In the genomic region with DNA sequence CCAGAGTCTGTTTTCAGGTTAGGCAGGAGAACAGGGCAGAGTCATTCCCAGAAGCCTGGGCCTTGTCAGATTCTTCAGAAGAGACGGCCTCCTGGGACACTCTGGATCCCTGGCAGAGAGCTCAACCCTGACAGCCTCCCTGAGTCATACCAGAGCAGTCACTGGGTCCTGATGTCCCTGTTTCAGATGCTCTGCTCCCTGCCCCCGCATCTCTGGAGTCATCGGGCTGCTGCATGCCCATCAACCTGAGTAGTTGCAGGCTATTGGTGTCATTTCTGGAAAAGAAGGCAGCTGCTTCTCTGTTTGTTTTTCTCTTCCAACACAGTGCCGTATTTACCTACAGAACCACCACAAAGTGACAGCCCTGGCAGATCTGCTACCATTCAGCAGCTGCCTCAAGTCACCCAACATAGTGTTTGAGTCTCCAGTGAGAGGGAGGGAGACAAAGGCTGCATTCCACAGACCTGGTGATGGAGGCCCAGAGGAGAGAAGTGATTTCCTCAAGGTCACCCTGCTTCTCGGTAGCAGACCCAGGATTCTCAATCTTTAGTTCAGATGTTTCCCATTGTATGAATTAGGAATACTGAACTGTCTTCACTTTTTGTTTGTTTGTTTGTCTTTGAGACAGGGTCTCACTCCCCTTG, we compare ENCODE assay signal across 8 cellular contexts.
DNase-seq lines count a peak whose midpoint lies in the region; ATAC-seq and TF ChIP-seq lines count a peak whose summit lies in the region.

No MANE protein-coding gene starts in this region.

- ATAC-seq in GM21390 (IDR thresholded peaks at IDR 0.05; ENCODE audit: unreplicated experiment) = peak; percentile 60

- TF ChIP-seq POLR2A in testis (IDR thresholded peaks at IDR 0.05) = no peak

- intact Hi-C loops in testis (cut with DNase I; ENCODE audit: low total_unique reads) = no loop called here

- DNase-seq in Ammon's horn (ENCODE audit: low spot score) = peak; percentile 34
- DNase-seq in NCI-H1694 (lab: John Stamatoyannopoulos, UW) = peak; percentile 50
- DNase-seq in epithelial cell of esophagus (ENCODE audit: low read depth) = peak; percentile 62
- DNase-seq in testis = peak; percentile 38
- no peak for DNase-seq in activated effector memory CD4-positive, alpha-beta T cell treated with Interleukin-2 at 50 U/mL for 16 hours
- DNase-seq in activated CD8-positive, alpha-beta memory T cell treated with anti-CD3 and anti-CD28 coated beads, Interleukin-2, amount 50 U/mL, for 48 hours = no peak
- no peak for DNase-seq in activated CD4-positive, CD25-positive, alpha-beta regulatory T cell treated with anti-CD3 and anti-CD28 coated beads, Interleukin-2, amount 50 U/mL, for 72 hours

- no peaks in the 10 kb centered on the region for H3K9me3 ChIP-seq in testis

- no peaks in the 10 kb centered on the region for H3K36me3 ChIP-seq in testis (ENCODE audit: low read depth, missing control alignments)

- TF ChIP-seq CTCF in epithelial cell of esophagus (IDR thresholded peaks at IDR 0.05; ENCODE audit: insufficient read depth, low read depth, low read length, missing control alignments) (no peak), testis (IDR thresholded peaks at IDR 0.05) (no peak)

- H3K4me1 ChIP-seq in testis = no peaks in the 10 kb centered on the region

- no peaks in the 10 kb centered on the region for H3K27me3 ChIP-seq in testis

- WGBS in testis, 2 donors = 66 to 67% methylated on average over 4 to 5 of the region's 5 CpGs

- no peak overlapping the region for H3K27ac ChIP-seq in testis

- H3K4me3 ChIP-seq in epithelial cell of esophagus (ENCODE audit: low read length) (no peak overlapping the region), testis (no peak overlapping the region)

Comparison
In these comparisons a context has a peak if more than half of its experiments do, and no peak if none do; other contexts are left out.
1. DNase-seq: peak in Ammon's horn (single experiment), NCI-H1694 (single experiment), epithelial cell of esophagus (single experiment) and testis (single experiment); none in activated effector memory CD4-positive, alpha-beta T cell treated with Interleukin-2 at 50 U/mL for 16 hours (single experiment), activated CD8-positive, alpha-beta memory T cell treated with anti-CD3 and anti-CD28 coated beads, Interleukin-2, amount 50 U/mL, for 48 hours (single experiment) and activated CD4-positive, CD25-positive, alpha-beta regulatory T cell treated with anti-CD3 and anti-CD28 coated beads, Interleukin-2, amount 50 U/mL, for 72 hours (single experiment).